28 cellular contexts compared by ENCODE assay signal in the genomic region with DNA sequence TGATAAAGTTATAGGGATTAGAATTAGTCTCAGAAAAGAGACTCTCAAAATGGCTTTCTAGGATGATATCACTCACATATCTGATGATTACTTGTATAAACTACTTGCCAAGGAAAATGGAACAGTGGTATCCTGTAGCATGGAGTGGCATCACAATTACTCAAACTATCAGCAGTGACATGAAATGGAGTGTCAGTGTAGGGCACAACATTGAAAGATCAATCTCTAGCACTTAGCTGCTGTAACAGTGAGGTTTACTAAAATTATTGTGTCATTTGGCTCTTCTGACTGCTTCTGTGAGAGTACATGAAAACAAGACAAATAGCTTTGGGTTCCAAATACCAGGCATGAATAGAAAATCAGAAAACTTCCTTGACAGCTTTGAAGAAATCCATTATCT.
"Had no signal": no experiment of that assay in that cellular context is flagged by ENCODE, and none has a peak within 500 bp of the region (broad histone marks: within the 10 kb centered on the region; RNA-seq: fewer than 3 reads in every experiment).

No MANE protein-coding gene starts in this region.

- H3K9me3 Mint-ChIP-seq: stimulated activated naive CD8-positive, alpha-beta T cell treated with anti-CD3 and anti-CD28 coated beads, Interleukin-15, Interleukin-2, amounts not matched to agents 100 ng/mL and 50 ng/mL, for 24 hours; type B pancreatic cell had no signal

- H3K4me3 Mint-ChIP-seq: stimulated activated effector memory CD8-positive, alpha-beta T cell treated with anti-CD3 and anti-CD28 coated beads, Interleukin-12 subunit alpha, Interleukin-12 subunit beta, amount 100 ng/mL, for 72 hours; stimulated activated memory B cell treated with anti-CD40 and anti-IgM and Interleukin-4, amounts not matched to agents 10 μg/mL and 1 μg/mL and 100 μg/mL, for 72 hours; stimulated activated naive B cell treated with anti-CD40 and anti-IgM and Interleukin-4, amounts not matched to agents 10 μg/mL and 1 μg/mL and 100 μg/mL, for 72 hours; stimulated activated naive CD8-positive, alpha-beta T cell treated with anti-CD3 and anti-CD28 coated beads, Interleukin-15, amount 100 ng/mL, for 72 hours; stimulated activated naive CD8-positive, alpha-beta T cell treated with anti-CD3 and anti-CD28 coated beads, Interleukin-15, Interleukin-2, amounts not matched to agents 100 ng/mL and 50 ng/mL, for 24 hours; type B pancreatic cell had no signal

- H3K36me3 ChIP-seq: stomach, suprapubic skin, thoracic aorta, thyroid gland, tibial artery, tibial nerve, transverse colon, upper lobe of left lung, upper lobe of right lung, uterus, vagina had no signal

- H3K4me1 ChIP-seq: testis, thyroid gland, tibial nerve, transverse colon, upper lobe of right lung, uterus, vagina had no signal

- H3K27me3 Mint-ChIP-seq: stimulated activated memory B cell treated with anti-CD40 and anti-IgM and Interleukin-4, amounts not matched to agents 10 μg/mL and 1 μg/mL and 100 μg/mL, for 72 hours; stimulated activated naive B cell treated with anti-CD40 and anti-IgM and Interleukin-4, amounts not matched to agents 10 μg/mL and 1 μg/mL and 100 μg/mL, for 72 hours; stimulated activated naive CD8-positive, alpha-beta T cell treated with anti-CD3 and anti-CD28 coated beads, Interleukin-15, amount 100 ng/mL, for 72 hours; stimulated activated naive CD8-positive, alpha-beta T cell treated with anti-CD3 and anti-CD28 coated beads, Interleukin-15, Interleukin-2, amounts not matched to agents 100 ng/mL and 50 ng/mL, for 24 hours; type B pancreatic cell had no signal

- H3K4me3 ChIP-seq: stomach, suprapubic skin, testis, thoracic aorta, thyroid gland, tibial artery, tibial nerve, transverse colon, upper lobe of left lung, upper lobe of right lung, uterus, vagina had no signal

- H3K27ac Mint-ChIP-seq: stimulated activated effector memory CD8-positive, alpha-beta T cell treated with anti-CD3 and anti-CD28 coated beads, Interleukin-12 subunit alpha, Interleukin-12 subunit beta, amount 100 ng/mL, for 72 hours; stimulated activated memory B cell treated with anti-CD40 and anti-IgM and Interleukin-4, amounts not matched to agents 10 μg/mL and 1 μg/mL and 100 μg/mL, for 72 hours; stimulated activated naive B cell treated with anti-CD40 and anti-IgM and Interleukin-4, amounts not matched to agents 10 μg/mL and 1 μg/mL and 100 μg/mL, for 72 hours; stimulated activated naive CD8-positive, alpha-beta T cell treated with anti-CD3 and anti-CD28 coated beads, Interleukin-15, amount 100 ng/mL, for 72 hours; stimulated activated naive CD8-positive, alpha-beta T cell treated with anti-CD3 and anti-CD28 coated beads, Interleukin-15, Interleukin-2, amounts not matched to agents 100 ng/mL and 50 ng/mL, for 24 hours; type B pancreatic cell had no signal

- H3K27me3 ChIP-seq: stomach, suprapubic skin, testis, thyroid gland, tibial artery, tibial nerve, transverse colon, upper lobe of left lung, upper lobe of right lung, uterus, vagina had no signal

- H3K36me3 Mint-ChIP-seq: stimulated activated effector memory CD8-positive, alpha-beta T cell treated with anti-CD3 and anti-CD28 coated beads, Interleukin-12 subunit alpha, Interleukin-12 subunit beta, amount 100 ng/mL, for 72 hours; type B pancreatic cell had no signal

- ATAC-seq: stimulated activated effector memory CD8-positive, alpha-beta T cell treated with anti-CD3 and anti-CD28 coated beads, Interleukin-12 subunit alpha, Interleukin-12 subunit beta, amount 100 ng/mL, for 72 hours; stimulated activated memory B cell treated with anti-CD40 and anti-IgM and Interleukin-4, amounts not matched to agents 10 μg/mL and 1 μg/mL and 100 μg/mL, for 72 hours; stimulated activated naive B cell treated with anti-CD40 and anti-IgM and Interleukin-4, amounts not matched to agents 10 μg/mL and 1 μg/mL and 100 μg/mL, for 72 hours; stimulated activated naive CD8-positive, alpha-beta T cell treated with anti-CD3 and anti-CD28 coated beads, Interleukin-15, amount 100 ng/mL, for 72 hours; stimulated activated naive CD8-positive, alpha-beta T cell treated with anti-CD3 and anti-CD28 coated beads, Interleukin-15, Interleukin-2, amounts not matched to agents 100 U/mL and 50 U/mL, for 24 hours; upper lobe of right lung had no signal

- H3K27ac ChIP-seq: stomach, suprapubic skin, testis, thoracic aorta, thyroid gland, tibial artery, tibial nerve, transverse colon, upper lobe of left lung, upper lobe of right lung, uterus, vagina had no signal

- H3K9me3 ChIP-seq: stomach, suprapubic skin, testis, thoracic aorta, thyroid gland, tibial artery, tibial nerve, transverse colon, upper lobe of left lung, upper lobe of right lung, uterus, vagina had no signal

- DNase-seq: stimulated activated CD4-positive, alpha-beta T cell treated with anti-CD3 and anti-CD28 coated beads, Interleukin-2, amount 100 ng/mL, for 48 hours; stimulated activated CD4-positive, alpha-beta T cell treated with anti-CD3 and anti-CD28 coated beads, Interleukin-4, amount 100 ng/mL, for 1 hour; stimulated activated CD4-positive, alpha-beta T cell treated with anti-CD3 and anti-CD28 coated beads, Interleukin-4, amount 100 ng/mL, for 24 hours; stimulated activated CD4-positive, alpha-beta T cell treated with anti-CD3 and anti-CD28 coated beads, Interleukin-4, amount 100 ng/mL, for 4 hours; stimulated activated CD8-positive, alpha-beta memory T cell treated with anti-CD3 and anti-CD28 coated beads, Interleukin-4, amount 100 ng/mL, for 48 hours; stimulated activated naive B cell treated with anti-CD40 and anti-IgM and Interleukin-4, amounts not matched to agents 10 μg/mL and 1 μg/mL and 100 μg/mL, for 72 hours; stimulated activated naive CD4-positive, alpha-beta T cell; stimulated activated naive CD4-positive, alpha-beta T cell treated with Interleukin-2 at 50 U/mL for 16 hours; stimulated activated naive CD8-positive, alpha-beta T cell treated with anti-CD3 and anti-CD28 coated beads, Interleukin-15, amount 100 ng/mL, for 72 hours; stimulated activated naive CD8-positive, alpha-beta T cell treated with anti-CD3 and anti-CD28 coated beads, Interleukin-15, Interleukin-2, amounts not matched to agents 100 U/mL and 50 U/mL, for 24 hours; stomach; substantia nigra; testis; thyroid gland; tibial artery; transverse colon; trophoblast cell; upper lobe of left lung; upper lobe of right lung; uterus had no signal
